In genomic region chr1:237732657-237733056, GRCh38 we compare ENCODE assay signal across 30 cellular contexts.
"Had no signal": no experiment of that assay in that cellular context is flagged by ENCODE, and none has a peak within 500 bp of the region (broad histone marks: within the 10 kb centered on the region; RNA-seq: fewer than 3 reads in every experiment).

No MANE protein-coding gene starts in this region.

- ATAC-seq: activated naive CD4-positive, alpha-beta T cell treated with anti-CD3 and anti-CD28 coated beads, Interleukin-2, amount 50 U/mL, for 72 hours; activated naive CD8-positive, alpha-beta T cell treated with anti-CD3 and anti-CD28 coated beads, Interleukin-2, amount 50 U/mL, for 24 hours; activated T-cell treated with anti-CD3 and anti-CD28 coated beads, Interleukin-2, amount 50 U/mL, for 4 hours; activated T-cell treated with anti-CD3 and anti-CD28 coated beads, Interleukin-2, amount 50 U/mL, for 72 hours; activated T-helper 17 cell treated with anti-CD3 and anti-CD28 coated beads, Interleukin-2, amount 50 U/mL, for 72 hours; body of pancreas had no signal

- H3K27ac ChIP-seq: adrenal gland, ascending aorta, body of pancreas, brain microvascular endothelial cell, breast epithelium, cardiac muscle cell had no signal

- H3K4me3 ChIP-seq: adrenal gland, ascending aorta, body of pancreas, breast epithelium, cardiac muscle cell had no signal

- H3K9me3 ChIP-seq: adrenal gland, ascending aorta, body of pancreas, breast epithelium had no signal

- H3K36me3 ChIP-seq: adrenal gland, brain microvascular endothelial cell, breast epithelium had no signal

- DNase-seq: activated effector memory CD4-positive, alpha-beta T cell treated with anti-CD3 and anti-CD28 coated beads, Interleukin-2, amount 50 U/mL, for 16 hours; activated effector memory CD4-positive, alpha-beta T cell treated with Interleukin-2 at 50 U/mL for 16 hours; activated gamma-delta T cell; activated gamma-delta T cell treated with Interleukin-2 at 50 U/mL for 16 hours; activated naive CD4-positive, alpha-beta T cell; activated naive CD4-positive, alpha-beta T cell treated with anti-CD3 and anti-CD28 coated beads for 36 hours; activated naive CD4-positive, alpha-beta T cell treated with anti-CD3 and anti-CD28 coated beads, Interleukin-2, amount 10 ng/mL, durations not matched to agents 7 days and 5 days; activated naive CD4-positive, alpha-beta T cell treated with anti-CD3 and anti-CD28 coated beads, Interleukin-2, amount 50 U/mL, for 16 hours; activated naive CD4-positive, alpha-beta T cell treated with Interleukin-2 at 50 U/mL for 16 hours; activated naive CD8-positive, alpha-beta T cell treated with anti-CD3 and anti-CD28 coated beads for 36 hours; activated naive CD8-positive, alpha-beta T cell treated with anti-CD3 and anti-CD28 coated beads, Interleukin-2, amount 10 ng/mL, durations not matched to agents 7 days and 5 days; activated naive CD8-positive, alpha-beta T cell treated with anti-CD3 and anti-CD28 coated beads, Interleukin-2, amount 50 U/mL, for 24 hours; activated T-cell treated with anti-CD3 and anti-CD28 coated beads, Interleukin-2, amount 50 U/mL, for 4 hours; activated T-cell treated with anti-CD3 and anti-CD28 coated beads, Interleukin-2, amount 50 U/mL, for 48 hours; activated T-cell treated with anti-CD3 and anti-CD28 coated beads, Interleukin-2, amount 50 U/mL, for 72 hours; adrenal gland; amniotic stem cell; amygdala; anterior cingulate cortex; aorta; body of pancreas; brain microvascular endothelial cell; caudate nucleus; central memory CD4-positive, alpha-beta T cell; cerebellar nuclear complex had no signal

- H3K27me3 ChIP-seq: adrenal gland, ascending aorta, body of pancreas, brain microvascular endothelial cell, breast epithelium, cardiac muscle cell had no signal

- H3K4me1 ChIP-seq: adrenal gland, ascending aorta, breast epithelium had no signal
